Comparison of ENCODE assay signal across 24 cellular contexts in the genomic region with DNA sequence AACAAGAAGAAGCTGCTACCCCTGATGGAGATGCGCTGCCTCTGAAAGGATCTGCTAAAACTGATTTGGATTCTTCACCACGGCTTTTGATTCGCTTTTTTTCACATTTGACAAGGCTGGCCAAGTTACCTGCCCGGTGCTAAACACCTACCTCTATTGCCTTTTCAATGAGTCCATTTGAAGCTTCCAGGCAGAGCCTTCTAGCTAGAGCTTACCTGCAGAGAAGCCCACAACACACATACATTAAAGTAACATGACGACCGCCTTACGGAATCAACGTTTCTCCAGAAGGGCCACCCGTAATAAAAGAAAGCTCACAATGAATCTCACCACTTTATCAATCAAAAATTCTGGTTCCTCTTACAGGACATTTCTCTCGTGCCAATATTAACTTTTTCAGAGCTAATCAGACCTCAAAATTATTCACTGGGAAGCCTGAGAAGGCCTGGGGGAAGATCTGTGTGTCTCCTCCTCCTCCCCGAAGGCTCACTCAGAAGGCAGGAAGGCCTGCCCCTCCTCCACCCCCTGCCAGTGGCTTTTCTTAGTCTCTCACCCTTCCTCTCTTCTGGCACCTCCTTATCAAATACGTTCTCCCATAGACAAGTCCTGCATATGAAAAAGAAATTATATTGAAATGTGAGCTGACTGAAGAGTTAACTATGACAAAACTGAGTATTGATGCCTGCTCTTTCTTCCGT.
"Had no signal": no experiment of that assay in that cellular context is flagged by ENCODE, and none has a peak within 500 bp of the region (broad histone marks: within the 10 kb centered on the region; RNA-seq: fewer than 3 reads in every experiment).

No MANE protein-coding gene starts in this region.

- ATAC-seq: Panc1, PC-3 had no signal

- H3K27ac ChIP-seq: RWPE1 had no signal

- H3K4me2 ChIP-seq: SK-N-SH had no signal

- H3K9me2 ChIP-seq: SK-N-SH had no signal

- H3K4me3 ChIP-seq: MG63 had no signal

- H3K27me3 ChIP-seq: MG63 had no signal

- DNase-seq: KBM-7; MG63; NCI-H1092; NCI-H1105 treated with DMSO at 0.1 percent for 48 hours; NCI-H1417 treated with DMSO at 0.1 percent for 48 hours; NCI-H146; NCI-H1694 treated with DMSO at 0.1 percent for 48 hours; NCI-H1930; NCI-H2081; NCI-H2107; NCI-H2171; NCI-H226; NCI-H446; NCI-H510A; NCI-H524 treated with DMSO at 0.1 percent for 48 hours; NCI-H69; NCI-H774; NK-92 treated with Interleukin-12 subunit alpha and Interleukin-12 subunit beta, amount 100 ng/mL, for 24 hours; PC-3; SHP77; SK-N-SH; SW 1271 had no signal

- H3K9me3 ChIP-seq: MG63, SK-N-SH had no signal
